In genomic region chr5:71865202-71865601, GRCh38 we compare ENCODE assay signal across 13 cellular contexts.
DNase-seq lines count a peak whose midpoint lies in the region; ATAC-seq, FAIRE-seq and TF ChIP-seq lines count a peak whose summit lies in the region.
"Had no signal": no experiment of that assay in that cellular context is flagged by ENCODE, and none has a peak within 500 bp of the region (broad histone marks: within the 10 kb centered on the region; RNA-seq: fewer than 3 reads in every experiment).

No MANE protein-coding gene starts in this region.

- no peak overlapping the region for H3K4me3 ChIP-seq in A549
- H3K4me3 ChIP-seq: BLaER1 treated with 17β-estradiol and CSF1 and Interleukin-3, amounts not matched to agents 10 nM and 100 nM had no signal

- ATAC-seq in A549 = peak; percentile 82 to 93
- ATAC-seq: naive thymus-derived CD8-positive, alpha-beta T cell had no signal

- H3K4me1 Mint-ChIP-seq in HFFc6 (ENCODE audit: low read depth) (peaks cover 31% of the 10 kb centered on the region), CD14-positive monocyte (no peaks in the 10 kb centered on the region)
- H3K4me1 Mint-ChIP-seq: immature natural killer cell; naive thymus-derived CD8-positive, alpha-beta T cell had no signal

- no peak for TF ChIP-seq EP300 in A549 (IDR thresholded peaks at IDR 0.05)

- peak in 1 of 2 experiments; percentile 53 for DNase-seq in A549 (ENCODE audit: low read depth in 1 of 2, low spot score in 1 of 2)
- DNase-seq in HFFc6 = peak; percentile 52
- peak; percentile 65 for DNase-seq in astrocyte of the hippocampus (ENCODE audit: low read depth, low spot score)
- peak; percentile 9 for DNase-seq in hepatic stellate cell (ENCODE audit: low spot score)
- no peak for DNase-seq in T-helper 2 cell
- no peak for DNase-seq in C1 segment of cervical spinal cord (lab: John Stamatoyannopoulos, UW)
- no peak for DNase-seq in ecto neural progenitor cell (ENCODE audit: low spot score)
- DNase-seq in CD14-positive monocyte (ENCODE audit: low spot score) = no peak
- DNase-seq: activated naive CD4-positive, alpha-beta T cell treated with anti-CD3 and anti-CD28 coated beads for 36 hours; immature natural killer cell; naive thymus-derived CD8-positive, alpha-beta T cell had no signal

- H3K27me3 Mint-ChIP-seq in HFFc6 (ENCODE audit: insufficient read depth) (peaks cover 7% of the 10 kb centered on the region), CD14-positive monocyte (ENCODE audit: low read depth in 3 of 3) (peaks cover 0 to 10% (median 8%) of the 10 kb centered on the region in 3 donors)

- peaks cover 16% of the 10 kb centered on the region for H3K4me1 ChIP-seq in A549
- H3K4me1 ChIP-seq: BLaER1 treated with 17β-estradiol and CSF1 and Interleukin-3, amounts not matched to agents 10 nM and 100 nM had no signal

- H3K9me3 ChIP-seq in A549 = peaks cover 12% of the 10 kb centered on the region; the same call in 2 of the 3 replicates

- CTCF ChIA-PET in A549 (lab: Yijun Ruan, JAX) = no interaction called here

- POLR2A ChIA-PET in A549 (lab: Yijun Ruan, JAX) = no interaction called here

- no peak for TF ChIP-seq RAD21 in A549 (conservative IDR thresholded peaks at IDR 0.05 in 1 of 2, IDR thresholded peaks at IDR 0.05 in 1 of 2)

- peak overlapping the region; percentile 56 to 64 for H3K27ac ChIP-seq in A549
- H3K27ac ChIP-seq: BLaER1 treated with 17β-estradiol and CSF1 and Interleukin-3, amounts not matched to agents 10 nM and 100 nM had no signal

- no peak for TF ChIP-seq POLR2A in A549 (IDR thresholded peaks at IDR 0.05; ENCODE audit: low read length)

- H3K36me3 Mint-ChIP-seq in HFFc6 (ENCODE audit: low read depth) = no peaks in the 10 kb centered on the region
- no peaks in the 10 kb centered on the region for H3K36me3 Mint-ChIP-seq in CD14-positive monocyte
- H3K36me3 Mint-ChIP-seq: immature natural killer cell had no signal

- TF ChIP-seq CTCF in A549 (IDR thresholded peaks at IDR 0.05) = no peak
- TF ChIP-seq CTCF in HFFc6 (IDR thresholded peaks at IDR 0.05) = no peak
- TF ChIP-seq CTCF in CD14-positive monocyte (IDR thresholded peaks at IDR 0.05) = no peak

- no peaks in the 10 kb centered on the region; the same call in 1 of the 2 replicates for H3K9me3 Mint-ChIP-seq in HFFc6
- peaks cover 0 to 13% (median 7%) of the 10 kb centered on the region in 7 donors for H3K9me3 Mint-ChIP-seq in CD14-positive monocyte
- H3K9me3 Mint-ChIP-seq: activated naive CD4-positive, alpha-beta T cell treated with anti-CD3 and anti-CD28 coated beads for 36 hours had no signal

- FAIRE-seq in A549 (lab: Jason Lieb, UNC) = peak; percentile 65
- FAIRE-seq: H1 had no signal

- peak overlapping the region; percentile 71 for H3K4me2 ChIP-seq in A549
- H3K4me2 ChIP-seq: BLaER1 treated with 17β-estradiol and CSF1 and Interleukin-3, amounts not matched to agents 10 nM and 100 nM had no signal

- H3K27ac Mint-ChIP-seq in HFFc6 (0 out of 2 replicates have a peak overlapping the region, but pooled peaks have one; percentile 4), CD14-positive monocyte (no peak overlapping the region)
- H3K27ac Mint-ChIP-seq: activated naive CD4-positive, alpha-beta T cell treated with anti-CD3 and anti-CD28 coated beads for 36 hours; immature natural killer cell; naive thymus-derived CD8-positive, alpha-beta T cell had no signal

- intact Hi-C loops in CD14-positive monocyte (cut with micrococcal nuclease) = no loop called here

- H3K4me3 Mint-ChIP-seq in HFFc6 (peak overlapping the region; percentile 38), CD14-positive monocyte (no peak overlapping the region)
- H3K4me3 Mint-ChIP-seq: activated naive CD4-positive, alpha-beta T cell treated with anti-CD3 and anti-CD28 coated beads for 36 hours; immature natural killer cell; naive thymus-derived CD8-positive, alpha-beta T cell had no signal

- 13% methylated on average over 6 of the region's 6 CpGs for WGBS in A549 (ENCODE audit: missing lambda C conversion rate)

TF ChIP-seq in A549, 52 proteins besides CTCF, POLR2A, EP300 and RAD21:
- no peak for TF ChIP-seq SREBF2 (IDR thresholded peaks at IDR 0.05)
- TF ChIP-seq FOSL2 (IDR thresholded peaks at IDR 0.05) = 0 out of 2 replicates have a peak, but pooled peaks have one; percentile 20
- TF ChIP-seq FOSL2 (CRISPR knock-in tag; IDR thresholded peaks at IDR 0.05) = no peak
- TF ChIP-seq NR3C1 (IDR thresholded peaks at IDR 0.05) = no peak
- TF ChIP-seq RFX5 (IDR thresholded peaks at IDR 0.05) = no peak
- TF ChIP-seq HOXB13 (CRISPR knock-in tag; IDR thresholded peaks at IDR 0.05; ENCODE audit: low read depth) = no peak
- TF ChIP-seq ZSCAN20 (CRISPR knock-in tag; IDR thresholded peaks at IDR 0.05) = no peak
- no peak for TF ChIP-seq MYC (IDR thresholded peaks at IDR 0.05; ENCODE audit: borderline replicate concordance, low read length)
- no peak for TF ChIP-seq KDM5A (IDR thresholded peaks at IDR 0.05)
- TF ChIP-seq EHMT2 (IDR thresholded peaks at IDR 0.05; ENCODE audit: low read depth) = no peak
- no peak for TF ChIP-seq CHD2 (IDR thresholded peaks at IDR 0.05; ENCODE audit: low read length, partially characterized antibody)
- no peak for TF ChIP-seq HEYL (CRISPR knock-in tag; IDR thresholded peaks at IDR 0.05)
- TF ChIP-seq NPAS2 (CRISPR knock-in tag; IDR thresholded peaks at IDR 0.05; ENCODE audit: borderline replicate concordance) = no peak
- TF ChIP-seq REST (IDR thresholded peaks at IDR 0.05) = no peak
- TF ChIP-seq POLR2AphosphoS2 (conservative IDR thresholded peaks at IDR 0.05; ENCODE audit: low read length) = no peak
- 0 out of 2 replicates have a peak, but pooled peaks have one; percentile 30 for TF ChIP-seq JUNB (IDR thresholded peaks at IDR 0.05)

Comparison
In these comparisons a context has a peak if more than half of its experiments do, and no peak if none do; other contexts are left out.
1. DNase-seq: peak in HFFc6 (single experiment), astrocyte of the hippocampus (single experiment) and hepatic stellate cell (single experiment); none in T-helper 2 cell (0 of 5), C1 segment of cervical spinal cord (0 of 14), ecto neural progenitor cell (single experiment) and CD14-positive monocyte (single experiment).